6 cellular contexts compared by ENCODE assay signal in the genomic region with DNA sequence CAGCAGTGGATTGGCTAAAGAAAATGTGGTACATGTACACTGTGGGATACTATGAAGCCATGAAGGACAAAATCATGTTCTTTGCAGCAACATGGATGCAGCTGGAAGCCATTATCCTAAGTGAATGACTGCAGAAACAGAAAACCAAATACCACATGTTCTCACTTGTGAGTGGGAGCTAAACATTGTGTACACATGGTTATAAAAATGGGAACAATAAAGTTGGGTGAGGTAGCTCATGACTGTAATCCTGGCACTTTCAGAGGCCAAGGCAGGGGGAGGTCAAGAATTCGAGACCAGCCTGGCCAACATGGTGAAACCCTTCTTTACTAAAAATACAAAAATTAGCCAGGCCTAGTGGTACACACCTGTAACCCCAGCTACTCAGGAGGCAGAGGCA. TPM values are rescaled to one million over a fixed set of nuclear protein-coding genes. Genes with fewer than 3 reads are reported as not detected.
"Had no signal": no experiment of that assay in that cellular context is flagged by ENCODE, and none has a peak within 500 bp of the region (broad histone marks: within the 10 kb centered on the region; RNA-seq: fewer than 3 reads in every experiment).

No MANE protein-coding gene starts in this region.

- H3K4me3 ChIP-seq: GM23338 had no signal

- DNase-seq: H9, HCEC 1CT, HFFc6 had no signal

- ATAC-seq: GM23338 had no signal

- H3K4me2 ChIP-seq: GM23338 had no signal

- H2AFZ ChIP-seq: GM23338 had no signal

RNA-seq across cellular contexts. Expression of gene OR4F6, which starts 3.6 kb away (rescaled TPM):
- total RNA-seq: GM23338, H1, H9, HFFc6, HT-29 had no signal

RNA-seq across cellular contexts. Expression of gene OR4F15, which starts 12.3 kb away (rescaled TPM):
- total RNA-seq: GM23338, H1, H9, HT-29 had no signal
